Comparison of ENCODE assay signal across 8 cellular contexts in genomic region chr17:27793168-27793905, GRCh38. TPM values are rescaled to one million over a fixed set of nuclear protein-coding genes. Genes with fewer than 3 reads are reported as not detected.
A peak's percentile ranks its signal among the peaks of the same experiment; 100 is the strongest.
DNase-seq lines count a peak whose midpoint lies in the region; ATAC-seq and TF ChIP-seq lines count a peak whose summit lies in the region.

No MANE protein-coding gene starts in this region.

- no peaks in the 10 kb centered on the region for H3K79me2 ChIP-seq in ACC112 (ENCODE audit: control insufficient read depth, insufficient read depth, low read length, unreplicated experiment)

- H3K36me3 ChIP-seq in ACC112 (ENCODE audit: insufficient read depth, low read length) (no peaks in the 10 kb centered on the region), HUES48 (ENCODE audit: control insufficient read depth, insufficient read depth, low read length) (no peaks in the 10 kb centered on the region), colonic mucosa (no peaks in the 10 kb centered on the region), mesodermal cell (ENCODE audit: control insufficient read depth, insufficient read depth, low read length) (no peaks in the 10 kb centered on the region)

- H3K4me3 ChIP-seq in ACC112 (ENCODE audit: low read depth, low read length) (peak overlapping the region; percentile 70), HUES48 (ENCODE audit: low read depth, low read length) (peak overlapping the region; percentile 54), colonic mucosa (peak overlapping the region; percentile 14), mesodermal cell (ENCODE audit: extremely low read depth, insufficient read depth, low read length, poor library complexity, severe bottlenecking) (peak overlapping the region; percentile 30)

- no peak for TF ChIP-seq CTCF in colonic mucosa (IDR thresholded peaks at IDR 0.05)

- no peak overlapping the region for H3K27ac ChIP-seq in ACC112 (ENCODE audit: low read depth, low read length)
- no peak overlapping the region for H3K27ac ChIP-seq in HUES48 (ENCODE audit: low read depth, low read length)
- no peak overlapping the region for H3K27ac ChIP-seq in colonic mucosa
- H3K27ac ChIP-seq in mesodermal cell (ENCODE audit: low read depth, low read length, severe bottlenecking), result no peak overlapping the region

- H3K9ac ChIP-seq in HUES48 (ENCODE audit: low read depth, low read length) (no peak overlapping the region), colonic mucosa (ENCODE audit: low read depth in 2 of 2, low read length in 2 of 2) (peak overlapping the region; percentile 25 to 66)

- DNase-seq in colonic mucosa, result peak; percentile 54
- DNase-seq in COLO829 (ENCODE audit: low spot score), result no peak
- DNase-seq in Kasumi-1 (lab: John Stamatoyannopoulos, UW), result no peak
- no peak for DNase-seq in NOMO-1 treated with dmso at 0.1 percent for 144 hours (lab: John Stamatoyannopoulos, UW; ENCODE audit: unreplicated experiment)

- H3K4me1 ChIP-seq in ACC112 (ENCODE audit: control insufficient read depth, insufficient read depth, low read length, unreplicated experiment) (no peaks in the 10 kb centered on the region), HUES48 (ENCODE audit: control insufficient read depth, insufficient read depth, low read length) (no peaks in the 10 kb centered on the region), colonic mucosa (no peaks in the 10 kb centered on the region), mesodermal cell (ENCODE audit: control insufficient read depth, insufficient read depth, low read length, poor library complexity, severe bottlenecking) (no peaks in the 10 kb centered on the region)

- intact Hi-C loops in colonic mucosa (cut with DNase I), result no loop called here

- peak overlapping the region; percentile 54 for H2AFZ ChIP-seq in ACC112 (ENCODE audit: low read length, unreplicated experiment)

- H3K27me3 ChIP-seq in ACC112 (ENCODE audit: insufficient read depth, low read length), result peaks cover 53% of the 10 kb centered on the region
- H3K27me3 ChIP-seq in HUES48 (ENCODE audit: control insufficient read depth, insufficient read depth, low read length), result peaks cover 32% of the 10 kb centered on the region
- no peaks in the 10 kb centered on the region for H3K27me3 ChIP-seq in colonic mucosa

- 2 to 5% methylated on average over 29 to 47 of the region's 58 CpGs for WGBS in mesodermal cell (ENCODE audit: insufficient coverage in 2 of 2), 2 experiments

- no peak for ATAC-seq in GM18909 (IDR thresholded peaks at IDR 0.05; ENCODE audit: poor library complexity, unreplicated experiment)

- H3K9me3 ChIP-seq in HUES48 (ENCODE audit: control insufficient read depth, insufficient read depth, low read length) (no peaks in the 10 kb centered on the region), colonic mucosa (no peaks in the 10 kb centered on the region), mesodermal cell (ENCODE audit: control insufficient read depth, low read length) (no peaks in the 10 kb centered on the region)

RNA-seq across cellular contexts. Expression of gene NOS2, which starts 7.0 kb away (rescaled TPM):
- total RNA-seq in colonic mucosa, result 10 to 100 TPM; 29.7 to 34.5 TPM
- 3.0 TPM for polyA plus RNA-seq in mesodermal cell (2013, experiment 1 of 2)
- polyA plus RNA-seq in mesodermal cell (2013, experiment 2 of 2), result 1.6 TPM

Comparison
In these comparisons a context has a peak if more than half of its experiments do, and no peak if none do; other contexts are left out.
1. H3K4me3 ChIP-seq: peak in every context shown above with its lines; median percentile 70 in ACC112; 54 in HUES48; 30 in mesodermal cell; 14 in colonic mucosa.